ENCODE assay signal across 9 cellular contexts in the genomic region with DNA sequence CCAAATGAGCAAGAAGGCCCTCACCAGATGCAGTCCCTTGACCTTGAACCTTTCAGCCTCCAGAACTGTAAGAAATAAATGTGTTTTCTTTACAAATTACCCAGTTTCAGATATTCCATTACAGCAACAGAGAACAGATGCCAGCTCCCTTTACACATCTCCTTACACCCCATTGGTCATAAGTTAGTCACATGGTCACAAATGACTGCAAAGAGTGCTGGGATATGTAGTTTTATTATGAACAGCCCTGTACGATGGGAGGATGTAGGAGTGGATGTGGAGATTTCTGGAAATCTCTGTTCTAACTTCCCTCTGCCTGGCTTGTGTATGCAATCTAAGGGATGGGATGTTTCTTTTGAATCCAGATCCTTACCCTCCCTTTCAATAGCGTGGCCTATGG. TPM values are rescaled to one million over a fixed set of nuclear protein-coding genes. Genes with fewer than 3 reads are reported as not detected.
A peak's percentile ranks its signal among the peaks of the same experiment; 100 is the strongest.
DNase-seq lines count a peak whose midpoint lies in the region; ATAC-seq and TF ChIP-seq lines count a peak whose summit lies in the region.
"Had no signal": no experiment of that assay in that cellular context is flagged by ENCODE, and none has a peak within 500 bp of the region (broad histone marks: within the 10 kb centered on the region; RNA-seq: fewer than 3 reads in every experiment).

No MANE protein-coding gene starts in this region.

- intact Hi-C loops in upper lobe of right lung (cut with DNase I): no loop called here
- intact Hi-C loops in ovary (cut with DNase I): no loop called here

- no peak for TF ChIP-seq EP300 in ovary (IDR thresholded peaks at IDR 0.05)

- TF ChIP-seq POLR2A in ovary (IDR thresholded peaks at IDR 0.05): no peak

- H3K9me3 ChIP-seq in upper lobe of right lung (no peaks in the 10 kb centered on the region), ovary (no peaks in the 10 kb centered on the region)

- H3K4me3 ChIP-seq in fibroblast of villous mesenchyme (ENCODE audit: low read depth, low read length) (no peak overlapping the region), upper lobe of right lung (no peak overlapping the region), ovary (no peak overlapping the region)

- H3K4me1 ChIP-seq in upper lobe of right lung (no peaks in the 10 kb centered on the region), ovary (ENCODE audit: insufficient read depth) (no peaks in the 10 kb centered on the region)

- TF ChIP-seq CTCF in fibroblast of villous mesenchyme (IDR thresholded peaks at IDR 0.05; ENCODE audit: insufficient read depth, low read depth, low read length): no peak
- no peak for TF ChIP-seq CTCF in upper lobe of right lung (IDR thresholded peaks at IDR 0.05)
- TF ChIP-seq CTCF in ovary (IDR thresholded peaks at IDR 0.05): no peak

- no peaks in the 10 kb centered on the region for H3K36me3 ChIP-seq in upper lobe of right lung
- H3K36me3 ChIP-seq in ovary: no peaks in the 10 kb centered on the region

- peak; percentile 67 for ATAC-seq in upper lobe of right lung

- WGBS in ovary, 3 donors: 33 to 40% (median 33%) methylated on average over 2 of the region's 2 CpGs

- DNase-seq in NCI-H510A treated with DMSO at 0.1 percent for 48 hours (lab: John Stamatoyannopoulos, UW) (peak; percentile 76), NCI-H510A (lab: John Stamatoyannopoulos, UW) (no peak), HPDE6-E6E7 (ENCODE audit: extremely low spot score) (peak; percentile 39), RKO (ENCODE audit: low spot score) (peak; percentile 70), fibroblast of villous mesenchyme (ENCODE audit: low read depth) (peak; percentile 65), upper lobe of right lung (no peak), ovary (no peak), DMS79 (lab: John Stamatoyannopoulos, UW) (no peak)

- H3K27ac ChIP-seq in upper lobe of right lung (no peak overlapping the region), ovary (no peak overlapping the region)
- H3K27ac ChIP-seq: epithelial cell of prostate had no signal

- H3K27me3 ChIP-seq in upper lobe of right lung (peaks cover 18% of the 10 kb centered on the region), ovary (no peaks in the 10 kb centered on the region)

RNA-seq across cellular contexts. Expression of a gene that starts 13.3 kb away (rescaled TPM):
- total RNA-seq in fibroblast of villous mesenchyme (649 and 860 TPM in 2 replicates), upper lobe of right lung (659 TPM), ovary (1,000 to 10,000 TPM in 5 of 7 donors, 100 to 1,000 TPM in 2; 861 to 2,470 (median 1,550) TPM)
- polyA plus RNA-seq in ovary: 1,000 to 10,000 TPM; 2,644 to 2,696 TPM

RNA-seq across cellular contexts. Expression of a gene that starts 23.2 kb away (rescaled TPM):
- 1.3 TPM in 2 replicates for total RNA-seq in fibroblast of villous mesenchyme
- 7.4 TPM for total RNA-seq in upper lobe of right lung
- total RNA-seq in ovary: 10 to 100 TPM in 6 of 7 donors, 1 to 10 TPM in 1; 9.8 to 43.1 (median 23.0) TPM
- polyA plus RNA-seq in ovary: 10 to 100 TPM; 12.8 to 17.5 TPM

Comparison
In these comparisons a context has a peak if more than half of its experiments do, and no peak if none do; other contexts are left out.
1. DNase-seq: peak in NCI-H510A treated with DMSO at 0.1 percent for 48 hours (single experiment), HPDE6-E6E7 (single experiment), RKO (single experiment) and fibroblast of villous mesenchyme (single experiment); none in NCI-H510A (single experiment), upper lobe of right lung (single experiment), ovary (0 of 5) and DMS79 (single experiment).